In the genomic region with DNA sequence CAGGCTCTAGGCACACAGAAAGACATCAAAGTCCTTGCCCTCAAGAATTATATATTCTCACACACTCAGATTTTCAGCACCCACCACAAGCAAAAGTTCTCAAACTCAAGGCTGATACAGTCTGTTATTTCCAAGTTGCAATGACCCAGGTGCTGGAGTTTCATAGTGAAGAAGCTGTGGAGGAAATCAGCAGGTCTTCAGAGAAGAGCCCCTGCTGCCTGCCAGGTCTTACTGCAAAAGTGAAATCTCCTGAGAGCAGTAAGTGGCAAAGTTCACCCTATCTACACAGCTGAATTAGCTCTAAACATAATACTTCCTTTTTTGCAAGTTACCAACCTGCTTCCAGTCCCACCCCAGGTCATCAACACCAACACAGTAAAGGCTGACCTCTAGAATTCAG, we compare ENCODE assay signal across 30 cellular contexts.
DNase-seq lines count a peak whose midpoint lies in the region; ATAC-seq and TF ChIP-seq lines count a peak whose summit lies in the region.
"Had no signal": no experiment of that assay in that cellular context is flagged by ENCODE, and none has a peak within 500 bp of the region (broad histone marks: within the 10 kb centered on the region; RNA-seq: fewer than 3 reads in every experiment).

No MANE protein-coding gene starts in this region.

- intact Hi-C loops in colonic mucosa (cut with DNase I), result no loop called here

- DNase-seq in NOMO-1 treated with DMSO at 0.1 percent for 48 hours (lab: John Stamatoyannopoulos, UW; ENCODE audit: unreplicated experiment) (peak; percentile 16), NOMO-1 treated with dmso at 0.1 percent for 144 hours (lab: John Stamatoyannopoulos, UW; ENCODE audit: unreplicated experiment) (no peak), colonic mucosa (no peak), GM20000 (ENCODE audit: low spot score) (no peak)
- DNase-seq: activated CD4-positive, alpha-beta T cell treated with anti-CD3 and anti-CD28 coated beads for 4 hours; activated T-cell treated with anti-CD3 and anti-CD28 coated beads for 4 hours; amniotic stem cell; Calu3; DMS79 treated with DMSO at 0.1 percent for 48 hours; GDM1; KBM-7; left lung; mesendoderm; NCI-H1417; NCI-H2081; NCI-H226; NCI-H69; right cardiac atrium; spleen; stimulated activated CD8-positive, alpha-beta memory T cell treated with anti-CD3 and anti-CD28 coated beads, Interleukin-4, amount 100 ng/mL, for 48 hours; stomach; T-helper 9 cell; tibial artery had no signal

- H3K27me3 ChIP-seq in colonic mucosa (no peaks in the 10 kb centered on the region), muscle layer of duodenum (ENCODE audit: low read depth, low read length) (no peaks in the 10 kb centered on the region)
- H3K27me3 ChIP-seq: left lung, SJSA1, spleen, stomach, tibial artery had no signal

- H3K4me1 ChIP-seq in colonic mucosa (no peaks in the 10 kb centered on the region), muscle layer of duodenum (ENCODE audit: control insufficient read depth in 1 of 2, insufficient read depth in 2 of 2, low read length in 2 of 2) (peaks cover 0 to 43% of the 10 kb centered on the region in 2 donors)
- H3K4me1 ChIP-seq: left lung, SJSA1 had no signal

- no peak overlapping the region for H3K9ac ChIP-seq in colonic mucosa (ENCODE audit: low read depth in 2 of 2, low read length in 2 of 2)

- no peak for ATAC-seq in HG03378 (IDR thresholded peaks at IDR 0.05; ENCODE audit: unreplicated experiment)
- no peak for ATAC-seq in HG02852 (IDR thresholded peaks at IDR 0.05; ENCODE audit: unreplicated experiment)
- no peak for ATAC-seq in GM18520 (IDR thresholded peaks at IDR 0.05; ENCODE audit: unreplicated experiment)
- ATAC-seq: left lung, right cardiac atrium had no signal

- H3K9me3 ChIP-seq in colonic mucosa (no peaks in the 10 kb centered on the region), muscle layer of duodenum (ENCODE audit: control insufficient read depth in 1 of 2, low read length in 2 of 2) (no peaks in the 10 kb centered on the region)
- H3K9me3 ChIP-seq: left lung, SJSA1, spleen, stomach, tibial artery had no signal

- H3K27ac ChIP-seq in colonic mucosa (peak overlapping the region; percentile 7), muscle layer of duodenum (ENCODE audit: low read length) (peak overlapping the region; percentile 41)
- H3K27ac ChIP-seq: 22Rv1, left lung, SJSA1, spleen, tibial artery, VCaP had no signal

- no peaks in the 10 kb centered on the region for H3K36me3 ChIP-seq in colonic mucosa
- H3K36me3 ChIP-seq in muscle layer of duodenum (ENCODE audit: control insufficient read depth in 1 of 2, insufficient read depth in 2 of 2, low read length in 2 of 2), result peaks cover 5 to 8% of the 10 kb centered on the region in 2 donors
- H3K36me3 ChIP-seq: left lung, SJSA1 had no signal

- H3K4me3 ChIP-seq in colonic mucosa (no peak overlapping the region), muscle layer of duodenum (ENCODE audit: low read depth in 1 of 2, low read length in 2 of 2) (no peak overlapping the region)
- H3K4me3 ChIP-seq: left lung, SJSA1, spleen, stomach, tibial artery had no signal

- TF ChIP-seq CTCF in colonic mucosa (IDR thresholded peaks at IDR 0.05), result no peak
- no peak for TF ChIP-seq CTCF in GM20000 (IDR thresholded peaks at IDR 0.05; ENCODE audit: extremely low read depth, missing control alignments)
